In the genomic region with DNA sequence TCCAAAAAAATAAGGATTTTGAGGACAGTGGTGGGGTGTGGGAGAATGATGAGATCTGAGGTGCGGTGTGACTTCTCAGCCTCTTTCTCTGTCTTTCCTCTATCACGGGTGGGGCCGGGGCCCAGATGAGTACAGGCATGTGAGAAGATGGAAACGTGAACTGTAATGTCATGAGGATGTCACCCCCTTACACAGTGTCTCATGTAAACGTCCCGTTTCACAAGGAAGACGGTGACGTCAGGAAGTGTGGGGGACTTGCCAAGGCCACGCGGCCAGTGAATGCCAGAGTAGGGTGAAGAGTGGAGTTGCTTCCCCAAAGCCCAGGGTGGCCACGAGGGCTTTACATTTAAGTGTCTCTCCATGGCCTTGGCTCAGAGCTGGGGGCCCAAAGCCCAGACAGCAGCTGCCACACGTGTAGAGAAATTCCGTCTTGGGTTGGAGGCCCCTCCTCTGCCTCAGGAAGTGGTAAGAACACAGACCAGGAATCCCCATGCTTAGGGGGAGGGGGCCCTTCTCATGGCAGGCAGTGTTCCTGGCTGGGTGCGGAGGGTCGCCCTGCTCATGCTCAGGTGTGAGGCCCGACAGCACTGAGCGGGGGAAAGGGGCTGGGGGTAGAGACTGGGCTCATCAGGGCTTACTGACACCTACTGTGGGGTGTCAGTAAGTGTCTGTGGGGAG, we compare ENCODE assay signal across 10 cellular contexts.
DNase-seq lines count a peak whose midpoint lies in the region; ATAC-seq and TF ChIP-seq lines count a peak whose summit lies in the region.
"Had no signal": no experiment of that assay in that cellular context is flagged by ENCODE, and none has a peak within 500 bp of the region (broad histone marks: within the 10 kb centered on the region; RNA-seq: fewer than 3 reads in every experiment).

No MANE protein-coding gene starts in this region.

- peak; percentile 41 to 52 for ATAC-seq in activated CD4-positive, CD25-positive, alpha-beta regulatory T cell treated with anti-CD3 and anti-CD28 coated beads, Interleukin-2, amount 50 U/mL, for 24 hours
- peak; percentile 64 to 73 for ATAC-seq in activated T-cell treated with anti-CD3 and anti-CD28 coated beads, Interleukin-2, amount 50 U/mL, for 4 hours
- ATAC-seq in memory B cell (ENCODE audit: low read depth): peak; percentile 76
- no peak for ATAC-seq in HG03432 (IDR thresholded peaks at IDR 0.05; ENCODE audit: unreplicated experiment)
- ATAC-seq: A549 had no signal

- H3K36me3 Mint-ChIP-seq in activated T-cell treated with anti-CD3 and anti-CD28 coated beads, Interleukin-2, amount 50 U/mL, for 4 hours (ENCODE audit: insufficient read depth): peaks cover 4% of the 10 kb centered on the region
- H3K36me3 Mint-ChIP-seq in memory B cell: peaks cover 4% of the 10 kb centered on the region

- no peak for DNase-seq in activated CD4-positive, CD25-positive, alpha-beta regulatory T cell (lab: John Stamatoyannopoulos, UW)
- DNase-seq in activated T-cell treated with anti-CD3 and anti-CD28 coated beads, Interleukin-2, amount 50 U/mL, for 4 hours: peak; percentile 39
- no peak for DNase-seq in memory B cell (ENCODE audit: low spot score in 2 of 2)
- peak; percentile 24 for DNase-seq in stomach
- DNase-seq in SKM-1 (lab: John Stamatoyannopoulos, UW; ENCODE audit: unreplicated experiment): no peak
- no peak for DNase-seq in foreskin melanocyte
- DNase-seq: activated gamma-delta T cell had no signal

- peak overlapping the region; percentile 29 for H3K4me3 Mint-ChIP-seq in activated T-cell treated with anti-CD3 and anti-CD28 coated beads, Interleukin-2, amount 50 U/mL, for 4 hours
- no peak overlapping the region for H3K4me3 Mint-ChIP-seq in memory B cell

- H3K36me3 ChIP-seq in stomach: no peaks in the 10 kb centered on the region

- H3K4me3 ChIP-seq in stomach: no peak overlapping the region
- H3K4me3 ChIP-seq: A549 had no signal

- H3K9me3 ChIP-seq in stomach: no peaks in the 10 kb centered on the region

- no peak for TF ChIP-seq EP300 in stomach (IDR thresholded peaks at IDR 0.05)

- peak overlapping the region; percentile 10 for H3K27ac Mint-ChIP-seq in memory B cell

- H3K27ac ChIP-seq in stomach: no peak overlapping the region
- H3K27ac ChIP-seq: A549 had no signal

- peaks cover 20% of the 10 kb centered on the region for H3K4me1 Mint-ChIP-seq in activated T-cell treated with anti-CD3 and anti-CD28 coated beads, Interleukin-2, amount 50 U/mL, for 4 hours (ENCODE audit: low read depth)
- peaks cover 8% of the 10 kb centered on the region for H3K4me1 Mint-ChIP-seq in memory B cell

- intact Hi-C loops in stomach (cut with DNase I; ENCODE audit: low total_unique reads): no loop called here

- no peaks in the 10 kb centered on the region for H3K27me3 ChIP-seq in stomach

- H3K27me3 Mint-ChIP-seq in activated T-cell treated with anti-CD3 and anti-CD28 coated beads, Interleukin-2, amount 50 U/mL, for 4 hours (ENCODE audit: low read depth): peaks cover 2% of the 10 kb centered on the region
- peaks cover 2% of the 10 kb centered on the region for H3K27me3 Mint-ChIP-seq in memory B cell

- no peak for TF ChIP-seq CTCF in stomach (IDR thresholded peaks at IDR 0.05)

- no peak for TF ChIP-seq POLR2A in stomach (IDR thresholded peaks at IDR 0.05)

- WGBS in stomach, 5 donors: 65 to 72% (median 67%) methylated on average over 17 of the region's 17 CpGs

- H3K4me1 ChIP-seq in stomach: no peaks in the 10 kb centered on the region
- H3K4me1 ChIP-seq: A549 had no signal

- peaks cover 9% of the 10 kb centered on the region for H3K9me3 Mint-ChIP-seq in activated T-cell treated with anti-CD3 and anti-CD28 coated beads, Interleukin-2, amount 50 U/mL, for 4 hours
- H3K9me3 Mint-ChIP-seq in memory B cell: peaks cover 6% of the 10 kb centered on the region

Comparison
In these comparisons a context has a peak if more than half of its experiments do, and no peak if none do; other contexts are left out.
1. DNase-seq: peak in activated T-cell treated with anti-CD3 and anti-CD28 coated beads, Interleukin-2, amount 50 U/mL, for 4 hours (single experiment) and stomach (single experiment); none in activated CD4-positive, CD25-positive, alpha-beta regulatory T cell (0 of 4), memory B cell (0 of 2), SKM-1 (single experiment) and foreskin melanocyte (single experiment).